1 cellular context compared by ENCODE assay signal in genomic region chr22:30216710-30217109, GRCh38.
TF ChIP-seq lines count a peak whose summit lies in the region.

No MANE protein-coding gene starts in this region.

TF ChIP-seq in K562, 482 proteins besides CTCF, POLR2A, EP300 and RAD21 (continued from another document and continues in another):
- TF ChIP-seq ZNF232 (CRISPR knock-in tag; IDR thresholded peaks at IDR 0.05) (no peak), POLR2AphosphoS5 (IDR thresholded peaks at IDR 0.05; ENCODE audit: control insufficient read depth, insufficient read depth, low read depth, low read length) (peak; percentile 97), KLF1 (tag; IDR thresholded peaks at IDR 0.05) (no peak), E2F3 (CRISPR knock-in tag; IDR thresholded peaks at IDR 0.05) (peak; percentile 57; the same call in 1 of the 2 replicates), OTX1 (CRISPR knock-in tag; IDR thresholded peaks at IDR 0.05) (0 out of 2 replicates have a peak, but pooled peaks have one; percentile 35), KLF6 (CRISPR knock-in tag; IDR thresholded peaks at IDR 0.05; ENCODE audit: borderline replicate concordance) (peak; percentile 32; the same call in 1 of the 2 replicates), NFE2 (IDR thresholded peaks at IDR 0.05; ENCODE audit: low read depth) (peak; percentile 68), TRIM28 (IDR thresholded peaks at IDR 0.05) (no peak), BDP1 (IDR thresholded peaks at IDR 0.05; ENCODE audit: insufficient read depth, insufficient read length) (no peak), RHOXF2B (CRISPR knock-in tag; conservative IDR thresholded peaks at IDR 0.05) (no peak), MTA1 (IDR thresholded peaks at IDR 0.05; ENCODE audit: borderline replicate concordance) (peak; percentile 85), RNF2 (IDR thresholded peaks at IDR 0.05) (peak; percentile 87), PML (IDR thresholded peaks at IDR 0.05; ENCODE audit: low read length) (peak; percentile 94), MBD2 (IDR thresholded peaks at IDR 0.05; ENCODE audit: borderline replicate concordance, low read depth) (peak; percentile 52; the same call in 1 of the 2 replicates), FOXJ2 (tag; IDR thresholded peaks at IDR 0.05) (peak; percentile 59; the same call in 1 of the 2 replicates), CHD7 (IDR thresholded peaks at IDR 0.05; ENCODE audit: low read depth, low read length) (no peak), PHB2 (IDR thresholded peaks at IDR 0.05; ENCODE audit: low read depth) (peak; percentile 93), DMBX1 (CRISPR knock-in tag; IDR thresholded peaks at IDR 0.05; ENCODE audit: borderline replicate concordance) (peak; percentile 94), TCF3 (CRISPR knock-in tag; IDR thresholded peaks at IDR 0.05) (peak; percentile 99), FOXK2 (conservative IDR thresholded peaks at IDR 0.05 in 1 of 2, IDR thresholded peaks at IDR 0.05 in 1 of 2; ENCODE audit: low read depth in 2 of 2) (peak; percentile 31 to 61; a peak in 2 of 4 replicates), SREBF2 (CRISPR knock-in tag; IDR thresholded peaks at IDR 0.05) (no peak), HMGXB4 (CRISPR knock-in tag; IDR thresholded peaks at IDR 0.05) (no peak), ZNF41 (CRISPR knock-in tag; conservative IDR thresholded peaks at IDR 0.05) (no peak), POLR2H (tag; IDR thresholded peaks at IDR 0.05; ENCODE audit: low read depth) (no peak), STAT6 (CRISPR knock-in tag; IDR thresholded peaks at IDR 0.05) (no peak), JUND (IDR thresholded peaks at IDR 0.05; ENCODE audit: borderline replicate concordance, low read depth, low read length) (peak; percentile 85), JUND (tag; IDR thresholded peaks at IDR 0.05; ENCODE audit: borderline replicate concordance, low read depth, low read length) (peak; percentile 70; the same call in 1 of the 3 replicates), ELF4 (CRISPR knock-in tag; IDR thresholded peaks at IDR 0.05) (peak; percentile 48; the same call in 1 of the 2 replicates), PBX2 (CRISPR knock-in tag; IDR thresholded peaks at IDR 0.05; ENCODE audit: low read depth) (no peak), PBX2 (tag; conservative IDR thresholded peaks at IDR 0.05; ENCODE audit: low read depth) (no peak), SMAD4 (CRISPR knock-in tag; conservative IDR thresholded peaks at IDR 0.05) (peak; percentile 96), ZNF696 (CRISPR knock-in tag; conservative IDR thresholded peaks at IDR 0.05) (no peak), ZNF75A (CRISPR knock-in tag; IDR thresholded peaks at IDR 0.05) (no peak), ZNF766 (CRISPR knock-in tag; conservative IDR thresholded peaks at IDR 0.05) (peak; percentile 92), ZNF121 (CRISPR knock-in tag; conservative IDR thresholded peaks at IDR 0.05) (no peak), CCNT2 (IDR thresholded peaks at IDR 0.05; ENCODE audit: borderline replicate concordance, extremely low read depth, insufficient read length, low read depth, low read length) (peak; percentile 96), TARDBP (IDR thresholded peaks at IDR 0.05) (peak; percentile 89; the same call in 1 of the 2 replicates), FOXK1 (CRISPR knock-in tag; IDR thresholded peaks at IDR 0.05; ENCODE audit: borderline replicate concordance) (no peak), LEF1 (IDR thresholded peaks at IDR 0.05) (peak; percentile 88), ZNF609 (CRISPR knock-in tag; IDR thresholded peaks at IDR 0.05; ENCODE audit: borderline replicate concordance) (0 out of 2 replicates have a peak, but pooled peaks have one; percentile 20), GTF2E2 (tag; IDR thresholded peaks at IDR 0.05) (no peak)
